8 cellular contexts compared by ENCODE assay signal in genomic region chrX:70132877-70133302, GRCh38. TPM values are rescaled to one million over a fixed set of nuclear protein-coding genes. Genes with fewer than 3 reads are reported as not detected.
DNase-seq lines count a peak whose midpoint lies in the region; ATAC-seq lines count a peak whose summit lies in the region.

No MANE protein-coding gene starts in this region.

- intact Hi-C loops in activated T-helper 1 cell treated with anti-CD3 and anti-CD28 coated beads, Interleukin-12 subunit alpha, Interleukin-12 subunit beta, Interleukin-2, Interleukin-4 antibody, amounts not matched to agents 30 ng/mL and 10 ng/mL and 1 ng/mL, durations not matched to agents 14 hours and 24 hours and 36 hours (cut with micrococcal nuclease) = loop anchor here (1.0 to 10.0 kb wide), 10 partner anchors 102 to 1636 kb away; partner anchors contain the start of genes EFNB1, IL2RG, MED12 and YIPF6

- peak overlapping the region; percentile 99 for H3K4me3 Mint-ChIP-seq in activated T-helper 1 cell treated with anti-CD3 and anti-CD28 coated beads, Interleukin-12 subunit alpha, Interleukin-12 subunit beta, Interleukin-2, Interleukin-4 antibody, amounts not matched to agents 30 ng/mL and 10 ng/mL and 1 ng/mL, durations not matched to agents 14 hours and 24 hours and 36 hours
- H3K4me3 Mint-ChIP-seq in stimulated activated naive CD8-positive, alpha-beta T cell treated with anti-CD3 and anti-CD28 coated beads, Interleukin-15, amount 100 ng/mL, for 72 hours = peak overlapping the region; percentile 99

- DNase-seq in CD1c-positive myeloid dendritic cell (ENCODE audit: extremely low spot score) (peak; percentile 45), foreskin melanocyte (no peak), NCI-H2107 treated with DMSO at 0.1 percent for 48 hours (lab: John Stamatoyannopoulos, UW; ENCODE audit: unreplicated experiment) (no peak), activated gamma-delta T cell (lab: John Stamatoyannopoulos, UW) (no peak)
- no peak for DNase-seq in activated T-helper 1 cell treated with anti-CD3 and anti-CD28 coated beads, Interleukin-12 subunit alpha, Interleukin-12 subunit beta, Interleukin-2, Interleukin-4 antibody, amounts not matched to agents 30 ng/mL and 10 ng/mL and 1 ng/mL, durations not matched to agents 14 hours and 24 hours and 36 hours (ENCODE audit: low spot score)
- DNase-seq in stimulated activated naive CD8-positive, alpha-beta T cell treated with anti-CD3 and anti-CD28 coated beads, Interleukin-15, amount 100 ng/mL, for 72 hours = no peak

- peaks cover 4% of the 10 kb centered on the region for H3K9me3 ChIP-seq in iPS-18c (ENCODE audit: control insufficient read depth, insufficient read depth, low read length)

- peak overlapping the region; percentile 71; the same call in 1 of the 2 replicates for H3K4me3 ChIP-seq in iPS-18c (ENCODE audit: insufficient read depth, low read depth, low read length)

- peak; percentile 26 for ATAC-seq in HG02870 (IDR thresholded peaks at IDR 0.05; ENCODE audit: unreplicated experiment)
- peak; percentile 86 for ATAC-seq in stimulated activated naive CD8-positive, alpha-beta T cell treated with anti-CD3 and anti-CD28 coated beads, Interleukin-15, amount 100 ng/mL, for 72 hours

- H3K27me3 Mint-ChIP-seq in activated T-helper 1 cell treated with anti-CD3 and anti-CD28 coated beads, Interleukin-12 subunit alpha, Interleukin-12 subunit beta, Interleukin-2, Interleukin-4 antibody, amounts not matched to agents 30 ng/mL and 10 ng/mL and 1 ng/mL, durations not matched to agents 14 hours and 24 hours and 36 hours (ENCODE audit: insufficient read depth) = no peaks in the 10 kb centered on the region
- H3K27me3 Mint-ChIP-seq in stimulated activated naive CD8-positive, alpha-beta T cell treated with anti-CD3 and anti-CD28 coated beads, Interleukin-15, amount 100 ng/mL, for 72 hours = no peaks in the 10 kb centered on the region

- peaks cover 15% of the 10 kb centered on the region for H3K36me3 Mint-ChIP-seq in activated T-helper 1 cell treated with anti-CD3 and anti-CD28 coated beads, Interleukin-12 subunit alpha, Interleukin-12 subunit beta, Interleukin-2, Interleukin-4 antibody, amounts not matched to agents 30 ng/mL and 10 ng/mL and 1 ng/mL, durations not matched to agents 14 hours and 24 hours and 36 hours (ENCODE audit: low read depth)

- H3K9me3 Mint-ChIP-seq in activated T-helper 1 cell treated with anti-CD3 and anti-CD28 coated beads, Interleukin-12 subunit alpha, Interleukin-12 subunit beta, Interleukin-2, Interleukin-4 antibody, amounts not matched to agents 30 ng/mL and 10 ng/mL and 1 ng/mL, durations not matched to agents 14 hours and 24 hours and 36 hours = no peaks in the 10 kb centered on the region
- H3K9me3 Mint-ChIP-seq in stimulated activated naive CD8-positive, alpha-beta T cell treated with anti-CD3 and anti-CD28 coated beads, Interleukin-15, amount 100 ng/mL, for 72 hours = no peaks in the 10 kb centered on the region

- peak overlapping the region; percentile 97 for H3K27ac Mint-ChIP-seq in activated T-helper 1 cell treated with anti-CD3 and anti-CD28 coated beads, Interleukin-12 subunit alpha, Interleukin-12 subunit beta, Interleukin-2, Interleukin-4 antibody, amounts not matched to agents 30 ng/mL and 10 ng/mL and 1 ng/mL, durations not matched to agents 14 hours and 24 hours and 36 hours
- peak overlapping the region; percentile 90 to 100 for H3K27ac Mint-ChIP-seq in stimulated activated naive CD8-positive, alpha-beta T cell treated with anti-CD3 and anti-CD28 coated beads, Interleukin-15, amount 100 ng/mL, for 72 hours

- peaks cover 32% of the 10 kb centered on the region for H3K4me1 Mint-ChIP-seq in activated T-helper 1 cell treated with anti-CD3 and anti-CD28 coated beads, Interleukin-12 subunit alpha, Interleukin-12 subunit beta, Interleukin-2, Interleukin-4 antibody, amounts not matched to agents 30 ng/mL and 10 ng/mL and 1 ng/mL, durations not matched to agents 14 hours and 24 hours and 36 hours (ENCODE audit: low read depth)
- peaks cover 34% of the 10 kb centered on the region for H3K4me1 Mint-ChIP-seq in stimulated activated naive CD8-positive, alpha-beta T cell treated with anti-CD3 and anti-CD28 coated beads, Interleukin-15, amount 100 ng/mL, for 72 hours

RNA-seq across cellular contexts. Expression of gene IGBP1, which starts 0.4 kb away (rescaled TPM):
- total RNA-seq in activated T-helper 1 cell treated with anti-CD3 and anti-CD28 coated beads, Interleukin-12 subunit alpha, Interleukin-12 subunit beta, Interleukin-2, Interleukin-4 antibody, amounts not matched to agents 30 ng/mL and 10 ng/mL and 1 ng/mL, durations not matched to agents 14 hours and 24 hours and 36 hours = 29.4 and 29.8 TPM in 2 replicates

RNA-seq across cellular contexts. Expression of gene DGAT2L6, which starts 44.4 kb away (rescaled TPM):
- total RNA-seq in activated T-helper 1 cell treated with anti-CD3 and anti-CD28 coated beads, Interleukin-12 subunit alpha, Interleukin-12 subunit beta, Interleukin-2, Interleukin-4 antibody, amounts not matched to agents 30 ng/mL and 10 ng/mL and 1 ng/mL, durations not matched to agents 14 hours and 24 hours and 36 hours = not detected in 2 replicates
